8 cellular contexts compared by ENCODE assay signal in the genomic region with DNA sequence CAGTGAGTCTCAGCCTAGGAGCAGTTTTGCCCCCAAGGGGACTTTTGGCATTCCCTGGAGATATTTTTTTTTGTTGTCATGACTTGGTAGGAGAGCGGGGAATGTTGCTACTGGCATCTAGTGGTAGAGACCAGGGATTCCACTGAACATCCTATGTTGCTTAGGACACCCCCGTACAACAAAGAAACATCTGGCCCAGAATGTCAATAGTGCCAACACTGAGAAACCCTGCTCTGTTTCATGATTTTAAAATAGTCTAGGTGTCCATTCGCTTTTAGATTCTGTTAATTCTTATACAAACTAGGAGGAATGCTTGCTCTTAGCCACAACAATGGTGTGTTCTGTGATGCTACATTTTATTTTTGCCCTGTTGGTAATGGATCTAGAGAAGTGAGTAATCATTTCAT.
A peak's percentile ranks its signal among the peaks of the same experiment; 100 is the strongest.
DNase-seq lines count a peak whose midpoint lies in the region; ATAC-seq and TF ChIP-seq lines count a peak whose summit lies in the region.

No MANE protein-coding gene starts in this region.

- peak; percentile 18 for DNase-seq in AG08396 (ENCODE audit: low spot score)
- peak; percentile 59 for DNase-seq in HFF-Myc (ENCODE audit: extremely low read depth, low read depth)
- peak; percentile 14 for DNase-seq in hepatic stellate cell (ENCODE audit: low spot score)
- DNase-seq in SKM-1 (lab: John Stamatoyannopoulos, UW; ENCODE audit: unreplicated experiment), result no peak
- DNase-seq in NCI-H2029 (lab: John Stamatoyannopoulos, UW), result no peak
- DNase-seq in mucosa of gallbladder (ENCODE audit: low spot score), result no peak

- TF ChIP-seq CTCF in HFF-Myc (IDR thresholded peaks at IDR 0.05; ENCODE audit: low read depth, low read length, missing control alignments), result peak; percentile 72

- ATAC-seq in SK-N-SH treated with all-trans-retinoic acid at 6 μM for 48 hours (peak; percentile 90), HG02870 (IDR thresholded peaks at IDR 0.05; ENCODE audit: unreplicated experiment) (no peak)

- no peak overlapping the region for H3K4me3 ChIP-seq in HFF-Myc (replicated peaks; ENCODE audit: low read depth, low read length)

TF ChIP-seq in SK-N-SH treated with all-trans-retinoic acid at 6 μM for 48 hours, 23 proteins besides CTCF, POLR2A, EP300 and RAD21:
- TF ChIP-seq TOX (CRISPR knock-in tag; IDR thresholded peaks at IDR 0.05; ENCODE audit: borderline replicate concordance), result no peak
- TF ChIP-seq, protein P1, sequence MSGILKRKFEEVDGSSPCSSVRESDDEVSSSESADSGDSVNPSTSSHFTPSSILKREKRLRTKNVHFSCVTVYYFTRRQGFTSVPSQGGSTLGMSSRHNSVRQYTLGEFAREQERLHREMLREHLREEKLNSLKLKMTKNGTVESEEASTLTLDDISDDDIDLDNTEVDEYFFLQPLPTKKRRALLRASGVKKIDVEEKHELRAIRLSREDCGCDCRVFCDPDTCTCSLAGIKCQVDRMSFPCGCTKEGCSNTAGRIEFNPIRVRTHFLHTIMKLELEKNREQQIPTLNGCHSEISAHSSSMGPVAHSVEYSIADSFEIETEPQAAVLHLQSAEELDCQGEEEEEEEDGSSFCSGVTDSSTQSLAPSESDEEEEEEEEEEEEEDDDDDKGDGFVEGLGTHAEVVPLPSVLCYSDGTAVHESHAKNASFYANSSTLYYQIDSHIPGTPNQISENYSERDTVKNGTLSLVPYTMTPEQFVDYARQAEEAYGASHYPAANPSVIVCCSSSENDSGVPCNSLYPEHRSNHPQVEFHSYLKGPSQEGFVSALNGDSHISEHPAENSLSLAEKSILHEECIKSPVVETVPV (CRISPR knock-in tag; IDR thresholded peaks at IDR 0.05), result no peak
- TF ChIP-seq ZNF70 (CRISPR knock-in tag; IDR thresholded peaks at IDR 0.05), result no peak
- no peak for TF ChIP-seq CSDC2 (CRISPR knock-in tag; IDR thresholded peaks at IDR 0.05)
- no peak for TF ChIP-seq ZC3H10 (CRISPR knock-in tag; IDR thresholded peaks at IDR 0.05)
- no peak for TF ChIP-seq ZNF8 (CRISPR knock-in tag; IDR thresholded peaks at IDR 0.05)
- TF ChIP-seq TCF4 (CRISPR knock-in tag; IDR thresholded peaks at IDR 0.05; ENCODE audit: borderline replicate concordance), result no peak
- no peak for TF ChIP-seq ZFP3 (CRISPR knock-in tag; IDR thresholded peaks at IDR 0.05)
- no peak for TF ChIP-seq ZFP30 (CRISPR knock-in tag; IDR thresholded peaks at IDR 0.05)
- no peak for TF ChIP-seq POU6F1 (CRISPR knock-in tag; IDR thresholded peaks at IDR 0.05; ENCODE audit: borderline replicate concordance, low read depth)
- no peak for TF ChIP-seq ISL1 (CRISPR knock-in tag; IDR thresholded peaks at IDR 0.05)
- TF ChIP-seq BACH2 (CRISPR knock-in tag; IDR thresholded peaks at IDR 0.05; ENCODE audit: borderline replicate concordance), result no peak
- no peak for TF ChIP-seq PPARA (CRISPR knock-in tag; IDR thresholded peaks at IDR 0.05; ENCODE audit: borderline replicate concordance)

Comparison
In these comparisons a context has a peak if more than half of its experiments do, and no peak if none do; other contexts are left out.
1. DNase-seq: peak in AG08396 (single experiment), HFF-Myc (single experiment) and hepatic stellate cell (single experiment); none in SKM-1 (single experiment), NCI-H2029 (single experiment) and mucosa of gallbladder (single experiment).